ENCODE assay signal across 1 cellular context in genomic region chr4:72568959-72569718, GRCh38.
TF ChIP-seq lines count a peak whose summit lies in the region.

Gene ADAMTS3, minus strand, starts transcription at chr4:72569221. Its CDS starts 459 bp downstream, at chr4:72568762.

TF ChIP-seq in K562, 482 proteins besides CTCF, POLR2A, EP300 and RAD21 (continued from another document and continues in another):
- TF ChIP-seq, protein P1, sequence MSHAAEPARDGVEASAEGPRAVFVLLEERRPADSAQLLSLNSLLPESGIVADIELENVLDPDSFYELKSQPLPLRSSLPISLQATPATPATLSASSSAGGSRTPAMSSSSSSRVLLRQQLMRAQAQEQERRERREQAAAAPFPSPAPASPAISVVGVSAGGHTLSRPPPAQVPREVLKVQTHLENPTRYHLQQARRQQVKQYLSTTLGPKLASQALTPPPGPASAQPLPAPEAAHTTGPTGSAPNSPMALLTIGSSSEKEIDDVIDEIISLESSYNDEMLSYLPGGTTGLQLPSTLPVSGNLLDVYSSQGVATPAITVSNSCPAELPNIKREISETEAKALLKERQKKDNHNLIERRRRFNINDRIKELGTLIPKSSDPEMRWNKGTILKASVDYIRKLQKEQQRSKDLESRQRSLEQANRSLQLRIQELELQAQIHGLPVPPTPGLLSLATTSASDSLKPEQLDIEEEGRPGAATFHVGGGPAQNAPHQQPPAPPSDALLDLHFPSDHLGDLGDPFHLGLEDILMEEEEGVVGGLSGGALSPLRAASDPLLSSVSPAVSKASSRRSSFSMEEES (CRISPR knock-in tag; IDR thresholded peaks at IDR 0.05) = no peak
- TF ChIP-seq POLR2AphosphoS5 (IDR thresholded peaks at IDR 0.05; ENCODE audit: control insufficient read depth, insufficient read depth, low read depth, low read length) (peak; percentile 80), NCOA4 (IDR thresholded peaks at IDR 0.05; ENCODE audit: partially characterized antibody) (no peak), RNF219 (CRISPR knock-in tag; IDR thresholded peaks at IDR 0.05) (no peak), SRSF1 (IDR thresholded peaks at IDR 0.05; ENCODE audit: low read depth, low read length) (no peak), TAF9B (IDR thresholded peaks at IDR 0.05; ENCODE audit: partially characterized antibody) (peak; percentile 64), ZNF212 (CRISPR knock-in tag; IDR thresholded peaks at IDR 0.05) (no peak), SRSF3 (IDR thresholded peaks at IDR 0.05; ENCODE audit: insufficient read depth, low read length) (no peak), TEAD1 (CRISPR knock-in tag; IDR thresholded peaks at IDR 0.05) (no peak), MEF2D (tag; conservative IDR thresholded peaks at IDR 0.05; ENCODE audit: low read depth) (no peak), HOXB6 (CRISPR knock-in tag; IDR thresholded peaks at IDR 0.05; ENCODE audit: borderline replicate concordance) (no peak), SUPT5H (IDR thresholded peaks at IDR 0.05) (peak; percentile 89), HEY1 (CRISPR knock-in tag; IDR thresholded peaks at IDR 0.05; ENCODE audit: borderline replicate concordance) (no peak), NCOA6 (IDR thresholded peaks at IDR 0.05) (no peak), RFX1 (IDR thresholded peaks at IDR 0.05) (no peak), MNT (conservative IDR thresholded peaks at IDR 0.05) (peak; percentile 20 to 61; a peak in 3 of 4 replicates), FOXA1 (IDR thresholded peaks at IDR 0.05; ENCODE audit: borderline replicate concordance) (no peak), MTF1 (CRISPR knock-in tag; IDR thresholded peaks at IDR 0.05; ENCODE audit: borderline replicate concordance) (no peak), PPARD (CRISPR knock-in tag; IDR thresholded peaks at IDR 0.05) (no peak), MYBL2 (IDR thresholded peaks at IDR 0.05; ENCODE audit: low read depth) (no peak), MYBL2 (CRISPR knock-in tag; IDR thresholded peaks at IDR 0.05; ENCODE audit: borderline replicate concordance) (no peak), CREB1 (IDR thresholded peaks at IDR 0.05) (no peak; the same call in 1 of the 2 replicates), CREB1 (CRISPR knock-in tag; IDR thresholded peaks at IDR 0.05) (peak; percentile 49; the same call in 1 of the 2 replicates), CC2D1A (IDR thresholded peaks at IDR 0.05) (no peak), RB1 (IDR thresholded peaks at IDR 0.05; ENCODE audit: low read depth) (peak; percentile 55; the same call in 1 of the 2 replicates), ZNF184 (CRISPR knock-in tag; IDR thresholded peaks at IDR 0.05) (no peak), ELF2 (CRISPR knock-in tag; IDR thresholded peaks at IDR 0.05) (no peak), MTA3 (IDR thresholded peaks at IDR 0.05; ENCODE audit: borderline replicate concordance) (peak; percentile 77; the same call in 1 of the 2 replicates)
- TF ChIP-seq, protein P2, sequence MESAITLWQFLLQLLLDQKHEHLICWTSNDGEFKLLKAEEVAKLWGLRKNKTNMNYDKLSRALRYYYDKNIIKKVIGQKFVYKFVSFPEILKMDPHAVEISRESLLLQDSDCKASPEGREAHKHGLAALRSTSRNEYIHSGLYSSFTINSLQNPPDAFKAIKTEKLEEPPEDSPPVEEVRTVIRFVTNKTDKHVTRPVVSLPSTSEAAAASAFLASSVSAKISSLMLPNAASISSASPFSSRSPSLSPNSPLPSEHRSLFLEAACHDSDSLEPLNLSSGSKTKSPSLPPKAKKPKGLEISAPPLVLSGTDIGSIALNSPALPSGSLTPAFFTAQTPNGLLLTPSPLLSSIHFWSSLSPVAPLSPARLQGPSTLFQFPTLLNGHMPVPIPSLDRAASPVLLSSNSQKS (CRISPR knock-in tag; IDR thresholded peaks at IDR 0.05) = no peak
- TF ChIP-seq, protein P3, sequence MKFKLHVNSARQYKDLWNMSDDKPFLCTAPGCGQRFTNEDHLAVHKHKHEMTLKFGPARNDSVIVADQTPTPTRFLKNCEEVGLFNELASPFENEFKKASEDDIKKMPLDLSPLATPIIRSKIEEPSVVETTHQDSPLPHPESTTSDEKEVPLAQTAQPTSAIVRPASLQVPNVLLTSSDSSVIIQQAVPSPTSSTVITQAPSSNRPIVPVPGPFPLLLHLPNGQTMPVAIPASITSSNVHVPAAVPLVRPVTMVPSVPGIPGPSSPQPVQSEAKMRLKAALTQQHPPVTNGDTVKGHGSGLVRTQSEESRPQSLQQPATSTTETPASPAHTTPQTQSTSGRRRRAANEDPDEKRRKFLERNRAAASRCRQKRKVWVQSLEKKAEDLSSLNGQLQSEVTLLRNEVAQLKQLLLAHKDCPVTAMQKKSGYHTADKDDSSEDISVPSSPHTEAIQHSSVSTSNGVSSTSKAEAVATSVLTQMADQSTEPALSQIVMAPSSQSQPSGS (CRISPR knock-in tag; IDR thresholded peaks at IDR 0.05) = no peak
- TF ChIP-seq, protein P4, sequence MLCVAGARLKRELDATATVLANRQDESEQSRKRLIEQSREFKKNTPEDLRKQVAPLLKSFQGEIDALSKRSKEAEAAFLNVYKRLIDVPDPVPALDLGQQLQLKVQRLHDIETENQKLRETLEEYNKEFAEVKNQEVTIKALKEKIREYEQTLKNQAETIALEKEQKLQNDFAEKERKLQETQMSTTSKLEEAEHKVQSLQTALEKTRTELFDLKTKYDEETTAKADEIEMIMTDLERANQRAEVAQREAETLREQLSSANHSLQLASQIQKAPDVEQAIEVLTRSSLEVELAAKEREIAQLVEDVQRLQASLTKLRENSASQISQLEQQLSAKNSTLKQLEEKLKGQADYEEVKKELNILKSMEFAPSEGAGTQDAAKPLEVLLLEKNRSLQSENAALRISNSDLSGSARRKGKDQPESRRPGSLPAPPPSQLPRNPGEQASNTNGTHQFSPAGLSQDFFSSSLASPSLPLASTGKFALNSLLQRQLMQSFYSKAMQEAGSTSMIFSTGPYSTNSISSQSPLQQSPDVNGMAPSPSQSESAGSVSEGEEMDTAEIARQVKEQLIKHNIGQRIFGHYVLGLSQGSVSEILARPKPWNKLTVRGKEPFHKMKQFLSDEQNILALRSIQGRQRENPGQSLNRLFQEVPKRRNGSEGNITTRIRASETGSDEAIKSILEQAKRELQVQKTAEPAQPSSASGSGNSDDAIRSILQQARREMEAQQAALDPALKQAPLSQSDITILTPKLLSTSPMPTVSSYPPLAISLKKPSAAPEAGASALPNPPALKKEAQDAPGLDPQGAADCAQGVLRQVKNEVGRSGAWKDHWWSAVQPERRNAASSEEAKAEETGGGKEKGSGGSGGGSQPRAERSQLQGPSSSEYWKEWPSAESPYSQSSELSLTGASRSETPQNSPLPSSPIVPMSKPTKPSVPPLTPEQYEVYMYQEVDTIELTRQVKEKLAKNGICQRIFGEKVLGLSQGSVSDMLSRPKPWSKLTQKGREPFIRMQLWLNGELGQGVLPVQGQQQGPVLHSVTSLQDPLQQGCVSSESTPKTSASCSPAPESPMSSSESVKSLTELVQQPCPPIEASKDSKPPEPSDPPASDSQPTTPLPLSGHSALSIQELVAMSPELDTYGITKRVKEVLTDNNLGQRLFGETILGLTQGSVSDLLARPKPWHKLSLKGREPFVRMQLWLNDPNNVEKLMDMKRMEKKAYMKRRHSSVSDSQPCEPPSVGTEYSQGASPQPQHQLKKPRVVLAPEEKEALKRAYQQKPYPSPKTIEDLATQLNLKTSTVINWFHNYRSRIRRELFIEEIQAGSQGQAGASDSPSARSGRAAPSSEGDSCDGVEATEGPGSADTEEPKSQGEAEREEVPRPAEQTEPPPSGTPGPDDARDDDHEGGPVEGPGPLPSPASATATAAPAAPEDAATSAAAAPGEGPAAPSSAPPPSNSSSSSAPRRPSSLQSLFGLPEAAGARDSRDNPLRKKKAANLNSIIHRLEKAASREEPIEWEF (CRISPR knock-in tag; IDR thresholded peaks at IDR 0.05) = no peak
- TF ChIP-seq, protein P5, sequence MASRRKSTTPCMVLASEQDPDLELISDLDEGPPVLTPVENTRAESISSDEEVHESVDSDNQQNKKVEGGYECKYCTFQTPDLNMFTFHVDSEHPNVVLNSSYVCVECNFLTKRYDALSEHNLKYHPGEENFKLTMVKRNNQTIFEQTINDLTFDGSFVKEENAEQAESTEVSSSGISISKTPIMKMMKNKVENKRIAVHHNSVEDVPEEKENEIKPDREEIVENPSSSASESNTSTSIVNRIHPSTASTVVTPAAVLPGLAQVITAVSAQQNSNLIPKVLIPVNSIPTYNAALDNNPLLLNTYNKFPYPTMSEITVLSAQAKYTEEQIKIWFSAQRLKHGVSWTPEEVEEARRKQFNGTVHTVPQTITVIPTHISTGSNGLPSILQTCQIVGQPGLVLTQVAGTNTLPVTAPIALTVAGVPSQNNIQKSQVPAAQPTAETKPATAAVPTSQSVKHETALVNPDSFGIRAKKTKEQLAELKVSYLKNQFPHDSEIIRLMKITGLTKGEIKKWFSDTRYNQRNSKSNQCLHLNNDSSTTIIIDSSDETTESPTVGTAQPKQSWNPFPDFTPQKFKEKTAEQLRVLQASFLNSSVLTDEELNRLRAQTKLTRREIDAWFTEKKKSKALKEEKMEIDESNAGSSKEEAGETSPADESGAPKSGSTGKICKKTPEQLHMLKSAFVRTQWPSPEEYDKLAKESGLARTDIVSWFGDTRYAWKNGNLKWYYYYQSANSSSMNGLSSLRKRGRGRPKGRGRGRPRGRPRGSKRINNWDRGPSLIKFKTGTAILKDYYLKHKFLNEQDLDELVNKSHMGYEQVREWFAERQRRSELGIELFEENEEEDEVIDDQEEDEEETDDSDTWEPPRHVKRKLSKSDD (conservative IDR thresholded peaks at IDR 0.05; ENCODE audit: low read length) = no peak
- TF ChIP-seq, protein P6, sequence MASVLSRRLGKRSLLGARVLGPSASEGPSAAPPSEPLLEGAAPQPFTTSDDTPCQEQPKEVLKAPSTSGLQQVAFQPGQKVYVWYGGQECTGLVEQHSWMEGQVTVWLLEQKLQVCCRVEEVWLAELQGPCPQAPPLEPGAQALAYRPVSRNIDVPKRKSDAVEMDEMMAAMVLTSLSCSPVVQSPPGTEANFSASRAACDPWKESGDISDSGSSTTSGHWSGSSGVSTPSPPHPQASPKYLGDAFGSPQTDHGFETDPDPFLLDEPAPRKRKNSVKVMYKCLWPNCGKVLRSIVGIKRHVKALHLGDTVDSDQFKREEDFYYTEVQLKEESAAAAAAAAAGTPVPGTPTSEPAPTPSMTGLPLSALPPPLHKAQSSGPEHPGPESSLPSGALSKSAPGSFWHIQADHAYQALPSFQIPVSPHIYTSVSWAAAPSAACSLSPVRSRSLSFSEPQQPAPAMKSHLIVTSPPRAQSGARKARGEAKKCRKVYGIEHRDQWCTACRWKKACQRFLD (CRISPR knock-in tag; IDR thresholded peaks at IDR 0.05) = peak; percentile 35; the same call in 1 of the 2 replicates
